13 cellular contexts compared by ENCODE assay signal in the genomic region with DNA sequence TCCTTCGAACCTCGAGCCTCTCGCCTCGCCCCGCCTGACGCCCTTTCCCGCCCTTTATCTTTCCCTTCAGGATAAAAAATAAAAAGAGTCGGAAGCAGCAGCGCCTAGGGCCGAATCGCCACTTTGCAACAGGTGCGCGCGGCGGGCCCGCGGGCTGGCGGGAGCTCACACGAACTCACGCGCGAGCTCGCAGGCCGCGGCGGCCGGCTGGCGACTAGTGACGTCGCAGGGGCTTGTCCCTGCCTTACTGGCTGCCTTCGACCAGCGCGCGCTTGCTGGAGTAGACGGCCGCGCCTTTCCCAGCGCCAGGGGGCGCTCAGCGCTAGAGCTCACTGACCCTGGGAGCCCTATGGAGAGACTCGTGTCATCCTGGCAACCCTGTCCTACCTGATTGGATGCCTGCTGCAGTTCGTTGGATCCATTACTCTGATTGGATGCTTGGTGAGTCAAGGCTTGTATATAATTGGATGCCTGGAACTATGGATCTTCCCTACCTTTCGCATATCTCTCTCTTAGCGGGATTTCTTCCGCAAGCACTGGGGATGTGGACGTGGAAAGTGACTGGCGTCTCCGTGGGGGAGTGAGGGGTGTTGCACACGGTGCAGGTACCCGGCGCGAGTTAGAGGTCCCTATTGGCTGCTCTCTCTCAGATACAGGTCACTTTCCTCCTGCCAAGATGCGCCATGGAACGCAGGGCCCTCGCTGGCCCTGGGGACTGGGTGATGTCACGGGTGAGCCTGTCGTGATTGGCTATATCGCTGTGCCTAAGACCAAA. TPM values are rescaled to one million over a fixed set of nuclear protein-coding genes. Genes with fewer than 3 reads are reported as not detected.
DNase-seq lines count a peak whose midpoint lies in the region; ATAC-seq and TF ChIP-seq lines count a peak whose summit lies in the region.
"Not testable (repeated sequence)": the region's sequence is repeated elsewhere in the genome, so short reads cannot be mapped to it uniquely, and the experiment has no call there.
"Had no signal": no experiment of that assay in that cellular context is flagged by ENCODE, and none has a peak within 500 bp of the region (broad histone marks: within the 10 kb centered on the region; RNA-seq: fewer than 3 reads in every experiment).

No MANE protein-coding gene starts in this region.

- H3K4me3 ChIP-seq in BE2C (ENCODE audit: low read depth, low read length); endodermal cell (ENCODE audit: low read length): not testable (repeated sequence)

- not testable (repeated sequence) for H3K27ac ChIP-seq in endodermal cell (ENCODE audit: low read depth, low read length)

- H3K27me3 ChIP-seq in BE2C = peaks cover 28% of the 10 kb centered on the region
- H3K27me3 ChIP-seq in endodermal cell (ENCODE audit: control insufficient read depth, insufficient read depth, low read length, poor library complexity, severe bottlenecking) = peaks cover 11% of the 10 kb centered on the region

- H3K27me3 Mint-ChIP-seq in HFFc6 (ENCODE audit: insufficient read depth) = not testable (repeated sequence)
- peaks cover 16% of the 10 kb centered on the region for H3K27me3 Mint-ChIP-seq in activated CD8-positive, alpha-beta T cell treated with anti-CD3 and anti-CD28 coated beads, Interleukin-2, amount 10 ng/mL, durations not matched to agents 7 days and 5 days (ENCODE audit: low read depth)
- H3K27me3 Mint-ChIP-seq in endodermal cell (ENCODE audit: insufficient read depth) (peaks cover 63% of the 10 kb centered on the region), neural crest cell (ENCODE audit: low read depth) (peaks cover 63% of the 10 kb centered on the region)
- peaks cover 43 to 58% of the 10 kb centered on the region in 2 donors for H3K27me3 Mint-ChIP-seq in stimulated activated naive B cell treated with anti-CD40 and anti-IgM and Interleukin-4, amounts not matched to agents 10 μg/mL and 1 μg/mL and 100 μg/mL, for 72 hours

- H3K4me1 Mint-ChIP-seq in HFFc6 (ENCODE audit: low read depth); activated CD8-positive, alpha-beta T cell treated with anti-CD3 and anti-CD28 coated beads, Interleukin-2, amount 10 ng/mL, durations not matched to agents 7 days and 5 days (ENCODE audit: low read depth); endodermal cell: not testable (repeated sequence)
- H3K4me1 Mint-ChIP-seq in neural crest cell = peaks cover 17% of the 10 kb centered on the region
- H3K4me1 Mint-ChIP-seq in stimulated activated naive B cell treated with anti-CD40 and anti-IgM and Interleukin-4, amounts not matched to agents 10 μg/mL and 1 μg/mL and 100 μg/mL, for 72 hours = peaks cover 11 to 21% of the 10 kb centered on the region in 2 donors

- peak; percentile 33; the same call in 1 of the 2 replicates for TF ChIP-seq CTCF in BE2C (IDR thresholded peaks at IDR 0.05; ENCODE audit: low read depth, low read length)
- TF ChIP-seq CTCF in HFFc6 (IDR thresholded peaks at IDR 0.05) = peak; percentile 20; the same call in 1 of the 2 replicates
- TF ChIP-seq CTCF in endodermal cell (conservative IDR thresholded peaks at IDR 0.05) = peak; percentile 56
- TF ChIP-seq CTCF in neural crest cell (conservative IDR thresholded peaks at IDR 0.05) = peak; percentile 40

- H3K9me3 ChIP-seq in BE2C; endodermal cell (ENCODE audit: control insufficient read depth, low read length): not testable (repeated sequence)

- DNase-seq in BE2C (peak; percentile 61), NCI-H82 (lab: John Stamatoyannopoulos, UW) (peak; percentile 4), endodermal cell (peak; percentile 72), iPS DF 19.7 (ENCODE audit: low read depth, low spot score) (peak; percentile 59)
- DNase-seq in HFFc6; activated CD8-positive, alpha-beta T cell treated with anti-CD3 and anti-CD28 coated beads, Interleukin-2, amount 10 ng/mL, durations not matched to agents 7 days and 5 days; neural crest cell (ENCODE audit: low read depth, low spot score); stimulated activated naive B cell treated with anti-CD40 and anti-IgM and Interleukin-4, amounts not matched to agents 10 μg/mL and 1 μg/mL and 100 μg/mL, for 72 hours: not testable (repeated sequence)

- not testable (repeated sequence) for H3K9ac ChIP-seq in endodermal cell (ENCODE audit: extremely low read depth, low read length, poor library complexity, severe bottlenecking)

- not testable (repeated sequence) for H3K36me3 Mint-ChIP-seq in HFFc6 (ENCODE audit: low read depth); activated CD8-positive, alpha-beta T cell treated with anti-CD3 and anti-CD28 coated beads, Interleukin-2, amount 10 ng/mL, durations not matched to agents 7 days and 5 days (ENCODE audit: low read depth); endodermal cell (ENCODE audit: low read depth); neural crest cell (ENCODE audit: low read depth)
- peaks cover 8 to 15% of the 10 kb centered on the region in 2 donors for H3K36me3 Mint-ChIP-seq in stimulated activated naive B cell treated with anti-CD40 and anti-IgM and Interleukin-4, amounts not matched to agents 10 μg/mL and 1 μg/mL and 100 μg/mL, for 72 hours

- POLR2A ChIA-PET in activated CD8-positive, alpha-beta T cell treated with anti-CD3 and anti-CD28 coated beads, Interleukin-2, amount 10 ng/mL, durations not matched to agents 7 days and 5 days (lab: Charles Lee) = not testable (repeated sequence)

- not testable (repeated sequence) for H3K9me3 Mint-ChIP-seq in HFFc6; activated CD8-positive, alpha-beta T cell treated with anti-CD3 and anti-CD28 coated beads, Interleukin-2, amount 10 ng/mL, durations not matched to agents 7 days and 5 days (ENCODE audit: insufficient read depth); neural crest cell
- H3K9me3 Mint-ChIP-seq in endodermal cell = peaks cover 35% of the 10 kb centered on the region
- H3K9me3 Mint-ChIP-seq in stimulated activated naive B cell treated with anti-CD40 and anti-IgM and Interleukin-4, amounts not matched to agents 10 μg/mL and 1 μg/mL and 100 μg/mL, for 72 hours = peaks cover 12 to 14% of the 10 kb centered on the region in 2 donors

- WGBS in endodermal cell (ENCODE audit: insufficient coverage in 1 of 2, insufficient read length in 1 of 2), 2 experiments = 0 to 66% methylated on average over 1 to 32 of the region's 58 CpGs

- not testable (repeated sequence) for H3K4me1 ChIP-seq in BE2C; endodermal cell (ENCODE audit: control insufficient read depth, insufficient read depth, low read length)

- H3K4me3 Mint-ChIP-seq in HFFc6; activated CD8-positive, alpha-beta T cell treated with anti-CD3 and anti-CD28 coated beads, Interleukin-2, amount 10 ng/mL, durations not matched to agents 7 days and 5 days: not testable (repeated sequence)
- H3K4me3 Mint-ChIP-seq in endodermal cell (peak overlapping the region; percentile 24), neural crest cell (peak overlapping the region; percentile 22)
- H3K4me3 Mint-ChIP-seq in stimulated activated naive B cell treated with anti-CD40 and anti-IgM and Interleukin-4, amounts not matched to agents 10 μg/mL and 1 μg/mL and 100 μg/mL, for 72 hours = peak overlapping the region in 1 of 2 donors; percentile 14

- not testable (repeated sequence) for H3K27ac Mint-ChIP-seq in HFFc6; activated CD8-positive, alpha-beta T cell treated with anti-CD3 and anti-CD28 coated beads, Interleukin-2, amount 10 ng/mL, durations not matched to agents 7 days and 5 days; endodermal cell; neural crest cell (ENCODE audit: unreplicated experiment)
- H3K27ac Mint-ChIP-seq in stimulated activated naive B cell treated with anti-CD40 and anti-IgM and Interleukin-4, amounts not matched to agents 10 μg/mL and 1 μg/mL and 100 μg/mL, for 72 hours = peak overlapping the region; percentile 20

- not testable (repeated sequence) for H3K36me3 ChIP-seq in BE2C; endodermal cell (ENCODE audit: control insufficient read depth, insufficient read depth, low read length)

- ATAC-seq in activated CD8-positive, alpha-beta T cell treated with anti-CD3 and anti-CD28 coated beads, Interleukin-2, amount 10 ng/mL, durations not matched to agents 7 days and 5 days = peak; percentile 16
- ATAC-seq in stimulated activated naive B cell treated with anti-CD40 and anti-IgM and Interleukin-4, amounts not matched to agents 10 μg/mL and 1 μg/mL and 100 μg/mL, for 72 hours (replicated peaks) = peak; percentile 42 to 44

- CTCF ChIA-PET in activated CD8-positive, alpha-beta T cell treated with anti-CD3 and anti-CD28 coated beads, Interleukin-2, amount 10 ng/mL, durations not matched to agents 7 days and 5 days (lab: Charles Lee) = not testable (repeated sequence)

RNA-seq across cellular contexts. Expression of a gene that starts 33.4 kb away (rescaled TPM):
- polyA plus RNA-seq in BE2C (2012; ENCODE audit: insufficient read depth, insufficient read length, low read depth) = 1.4 TPM
- not detected for total RNA-seq in HFFc6 (2021; fragmentation: NEBNext Ultra II Directional; extraction: Animal tissue kit (Norgen Biotek cat#: 25700))
- not detected for total RNA-seq in activated CD8-positive, alpha-beta T cell treated with anti-CD3 and anti-CD28 coated beads, Interleukin-2, amount 10 ng/mL, durations not matched to agents 7 days and 5 days
- total RNA-seq in endodermal cell (1 to 10 TPM; 1.7 to 1.9 TPM), neural crest cell (1.4 and 2.0 TPM in 2 replicates)
- 2.7 TPM for polyA plus RNA-seq in endodermal cell (2013, experiment 1 of 2)
- polyA plus RNA-seq in endodermal cell (2013, experiment 2 of 2) = 1.7 TPM
- total RNA-seq: activated CD8-positive, alpha-beta memory T cell treated with anti-CD3 and anti-CD28 coated beads, Interleukin-2, amount 10 ng/mL, durations not matched to agents 7 days and 5 days; subcutaneous adipose tissue had no signal
- polyA plus RNA-seq: CD14-positive monocyte had no signal

RNA-seq across cellular contexts. Expression of a gene that starts 38.0 kb away (rescaled TPM):
- polyA plus RNA-seq in BE2C (2012; ENCODE audit: insufficient read depth, insufficient read length, low read depth) = 7.9 TPM
- total RNA-seq in HFFc6 (2021; fragmentation: NEBNext Ultra II Directional; extraction: Animal tissue kit (Norgen Biotek cat#: 25700)) = under 1 TPM; 0.07 to 0.14 (median 0.08) TPM
- not detected for total RNA-seq in activated CD8-positive, alpha-beta T cell treated with anti-CD3 and anti-CD28 coated beads, Interleukin-2, amount 10 ng/mL, durations not matched to agents 7 days and 5 days
- total RNA-seq in endodermal cell (1 to 10 TPM; 2.3 to 7.0 TPM), neural crest cell (42.5 and 50.2 TPM in 2 replicates)
- polyA plus RNA-seq in endodermal cell (2013, experiment 1 of 2) = 48.9 TPM
- 53.8 TPM for polyA plus RNA-seq in endodermal cell (2013, experiment 2 of 2)
- total RNA-seq: activated CD8-positive, alpha-beta memory T cell treated with anti-CD3 and anti-CD28 coated beads, Interleukin-2, amount 10 ng/mL, durations not matched to agents 7 days and 5 days; naive thymus-derived CD8-positive, alpha-beta T cell had no signal
- polyA plus RNA-seq: CD14-positive monocyte; naive thymus-derived CD8-positive, alpha-beta T cell had no signal

RNA-seq across cellular contexts. Expression of a gene that starts 43.0 kb away (rescaled TPM):
- polyA plus RNA-seq in BE2C (2012; ENCODE audit: insufficient read depth, insufficient read length, low read depth) = 7.1 TPM
- total RNA-seq in HFFc6 (2021; fragmentation: NEBNext Ultra II Directional; extraction: Animal tissue kit (Norgen Biotek cat#: 25700)) = under 1 TPM in 3 of 6 experiments, not detected in 3; 0.64 to 0.94 (median 0.68) TPM
- total RNA-seq in activated CD8-positive, alpha-beta T cell treated with anti-CD3 and anti-CD28 coated beads, Interleukin-2, amount 10 ng/mL, durations not matched to agents 7 days and 5 days = not detected
- total RNA-seq in endodermal cell (10 to 100 TPM; 11.3 to 26.8 TPM), neural crest cell (7.9 and 9.2 TPM in 2 replicates)
- polyA plus RNA-seq in endodermal cell (2013, experiment 1 of 2) = 5.3 TPM
- polyA plus RNA-seq in endodermal cell (2013, experiment 2 of 2) = 1.7 TPM
- total RNA-seq: vagina had no signal
- polyA plus RNA-seq: CD14-positive monocyte had no signal
